8 cellular contexts compared by ENCODE assay signal in genomic region chr12:63103489-63104131, GRCh38. TPM values are rescaled to one million over a fixed set of nuclear protein-coding genes. Genes with fewer than 3 reads are reported as not detected.
A peak's percentile ranks its signal among the peaks of the same experiment; 100 is the strongest.
DNase-seq lines count a peak whose midpoint lies in the region; ATAC-seq, FAIRE-seq and TF ChIP-seq lines count a peak whose summit lies in the region.

No MANE protein-coding gene starts in this region.

- H3K79me2 ChIP-seq in DND-41 (ENCODE audit: insufficient read depth, low read length) (no peaks in the 10 kb centered on the region), KMS-11 (ENCODE audit: insufficient read depth, low read depth) (no peaks in the 10 kb centered on the region), keratinocyte (ENCODE audit: control insufficient read depth, insufficient read depth, low read length) (no peaks in the 10 kb centered on the region)

- no peaks in the 10 kb centered on the region for H3K4me1 Mint-ChIP-seq in activated CD8-positive, alpha-beta T cell treated with anti-CD3 and anti-CD28 coated beads for 36 hours (ENCODE audit: low read depth)
- no peaks in the 10 kb centered on the region for H3K4me1 Mint-ChIP-seq in stimulated activated effector memory CD8-positive, alpha-beta T cell treated with anti-CD3 and anti-CD28 coated beads, Interleukin-12 subunit alpha, Interleukin-12 subunit beta, amount 100 ng/mL, for 72 hours

- H2AFZ ChIP-seq in DND-41 (ENCODE audit: low read depth, low read length) (no peak overlapping the region), KMS-11 (ENCODE audit: low read depth) (no peak overlapping the region), keratinocyte (ENCODE audit: control insufficient read depth, low read length) (no peak overlapping the region)

- H3K27me3 ChIP-seq in DND-41 (ENCODE audit: insufficient read depth, low read length, poor library complexity) (no peaks in the 10 kb centered on the region), KMS-11 (ENCODE audit: insufficient read depth, low read depth) (no peaks in the 10 kb centered on the region), keratinocyte (ENCODE audit: control insufficient read depth, extremely low read depth, insufficient read depth, low read length) (no peaks in the 10 kb centered on the region)

- no peaks in the 10 kb centered on the region for H3K36me3 ChIP-seq in DND-41 (ENCODE audit: insufficient read depth, low read length)
- H3K36me3 ChIP-seq in KMS-11 (ENCODE audit: insufficient read depth), result no peaks in the 10 kb centered on the region
- H3K36me3 ChIP-seq in keratinocyte (ENCODE audit: control insufficient read depth in 2 of 2, extremely low read depth in 1 of 2, insufficient read depth in 2 of 2, low read length in 2 of 2), result no peaks in the 10 kb centered on the region

- H3K36me3 Mint-ChIP-seq in activated CD8-positive, alpha-beta T cell treated with anti-CD3 and anti-CD28 coated beads for 36 hours (ENCODE audit: low read depth), result no peaks in the 10 kb centered on the region
- no peaks in the 10 kb centered on the region for H3K36me3 Mint-ChIP-seq in stimulated activated effector memory CD8-positive, alpha-beta T cell treated with anti-CD3 and anti-CD28 coated beads, Interleukin-12 subunit alpha, Interleukin-12 subunit beta, amount 100 ng/mL, for 72 hours

- H3K4me1 ChIP-seq in DND-41 (ENCODE audit: insufficient read depth, low read length) (peaks cover 3% of the 10 kb centered on the region; the same call in 1 of the 2 replicates), KMS-11 (ENCODE audit: low read depth, poor library complexity, severe bottlenecking) (peaks cover 4% of the 10 kb centered on the region), keratinocyte (ENCODE audit: control insufficient read depth, extremely low read depth, insufficient read depth, low read length) (peaks cover 3% of the 10 kb centered on the region)

- H3K9me1 ChIP-seq in keratinocyte (ENCODE audit: control insufficient read depth, extremely low read depth, insufficient read depth, low read length), result no peaks in the 10 kb centered on the region

- H3K27ac Mint-ChIP-seq in activated CD8-positive, alpha-beta T cell treated with anti-CD3 and anti-CD28 coated beads for 36 hours, result no peak overlapping the region
- H3K27ac Mint-ChIP-seq in stimulated activated effector memory CD8-positive, alpha-beta T cell treated with anti-CD3 and anti-CD28 coated beads, Interleukin-12 subunit alpha, Interleukin-12 subunit beta, amount 100 ng/mL, for 72 hours, result no peak overlapping the region

- peak; percentile 17 for FAIRE-seq in keratinocyte (lab: Jason Lieb, UNC)

- ATAC-seq in DND-41 (ENCODE audit: insufficient read depth, low read depth) (no peak), omental fat pad (ENCODE audit: low FRiP score) (no peak), GM21723 (IDR thresholded peaks at IDR 0.05; ENCODE audit: unreplicated experiment) (no peak)
- no peak for ATAC-seq in activated CD8-positive, alpha-beta T cell treated with anti-CD3 and anti-CD28 coated beads for 36 hours
- ATAC-seq in stimulated activated effector memory CD8-positive, alpha-beta T cell treated with anti-CD3 and anti-CD28 coated beads, Interleukin-12 subunit alpha, Interleukin-12 subunit beta, amount 100 ng/mL, for 72 hours, result no peak

- intact Hi-C loops in activated CD8-positive, alpha-beta T cell treated with anti-CD3 and anti-CD28 coated beads for 36 hours (cut with micrococcal nuclease), result loop anchor here (10.0 kb wide), 1 partner anchor 171 kb away; no protein-coding TSS in a partner anchor

- H3K4me3 Mint-ChIP-seq in activated CD8-positive, alpha-beta T cell treated with anti-CD3 and anti-CD28 coated beads for 36 hours, result no peak overlapping the region
- H3K4me3 Mint-ChIP-seq in stimulated activated effector memory CD8-positive, alpha-beta T cell treated with anti-CD3 and anti-CD28 coated beads, Interleukin-12 subunit alpha, Interleukin-12 subunit beta, amount 100 ng/mL, for 72 hours, result no peak overlapping the region

- CTCF ChIA-PET in activated CD8-positive, alpha-beta T cell treated with anti-CD3 and anti-CD28 coated beads for 36 hours (lab: Charles Lee), result interaction anchor here (0.6 to 1.8 kb wide), 5 partner anchors 9 to 1155 kb away, joined by 3 to 5 read pairs (median 4); partner anchors contain the start of gene AVPR1A

- H3K4me3 ChIP-seq in DND-41 (ENCODE audit: low read depth in 1 of 2, low read length in 2 of 2) (no peak overlapping the region), KMS-11 (IDR thresholded peaks at IDR 0.05; ENCODE audit: insufficient read depth, low read depth, low read length) (no peak overlapping the region), keratinocyte (ENCODE audit: control insufficient read depth in 2 of 3, extremely low read depth in 1 of 3, insufficient read depth in 2 of 3, low read depth in 1 of 3, low read length in 3 of 3) (no peak overlapping the region)

- TF ChIP-seq CTCF in DND-41 (IDR thresholded peaks at IDR 0.05; ENCODE audit: borderline replicate concordance, extremely low read depth, low read length, poor library complexity, severe bottlenecking), result peak; percentile 91
- peak; percentile 98 for TF ChIP-seq CTCF in KMS-11 (conservative IDR thresholded peaks at IDR 0.05; ENCODE audit: low read depth, low read length)
- peak; percentile 90 for TF ChIP-seq CTCF in activated CD8-positive, alpha-beta T cell treated with anti-CD3 and anti-CD28 coated beads for 36 hours (IDR thresholded peaks at IDR 0.05)
- peak in 2 of 3 experiments; percentile 60 to 66 for TF ChIP-seq CTCF in keratinocyte (optimal IDR thresholded peaks at IDR 0.05 in 1 of 3, IDR thresholded peaks at IDR 0.05 in 1 of 3, conservative IDR thresholded peaks at IDR 0.05 in 1 of 3; ENCODE audit: extremely low read depth in 1 of 3, insufficient read depth in 2 of 3, low read length in 3 of 3)
- TF ChIP-seq CTCF in omental fat pad (IDR thresholded peaks at IDR 0.05), result no peak

- no peaks in the 10 kb centered on the region for H3K9me3 Mint-ChIP-seq in activated CD8-positive, alpha-beta T cell treated with anti-CD3 and anti-CD28 coated beads for 36 hours
- no peaks in the 10 kb centered on the region for H3K9me3 Mint-ChIP-seq in stimulated activated effector memory CD8-positive, alpha-beta T cell treated with anti-CD3 and anti-CD28 coated beads, Interleukin-12 subunit alpha, Interleukin-12 subunit beta, amount 100 ng/mL, for 72 hours

- H3K9ac ChIP-seq in DND-41 (ENCODE audit: low read depth, low read length), result no peak overlapping the region
- no peak overlapping the region for H3K9ac ChIP-seq in KMS-11
- H3K9ac ChIP-seq in keratinocyte (ENCODE audit: control insufficient read depth, extremely low read depth, insufficient read depth, low read length), result no peak overlapping the region

- POLR2A ChIA-PET in activated CD8-positive, alpha-beta T cell treated with anti-CD3 and anti-CD28 coated beads for 36 hours (lab: Charles Lee), result no interaction called here

- peak; percentile 8 for DNase-seq in A172 (ENCODE audit: low spot score)
- DNase-seq in DND-41, result peak; percentile 15
- peak; percentile 6 for DNase-seq in activated CD8-positive, alpha-beta T cell treated with anti-CD3 and anti-CD28 coated beads for 36 hours
- no peak for DNase-seq in keratinocyte (ENCODE audit: low read depth, low spot score)
- no peak for DNase-seq in omental fat pad (ENCODE audit: low spot score)
- DNase-seq in stimulated activated effector memory CD8-positive, alpha-beta T cell treated with anti-CD3 and anti-CD28 coated beads, Interleukin-12 subunit alpha, Interleukin-12 subunit beta, amount 100 ng/mL, for 72 hours (ENCODE audit: low spot score in 2 of 2), result no peak

- no peaks in the 10 kb centered on the region for H3K27me3 Mint-ChIP-seq in activated CD8-positive, alpha-beta T cell treated with anti-CD3 and anti-CD28 coated beads for 36 hours

- H3K9me3 ChIP-seq in DND-41 (ENCODE audit: insufficient read depth, low read length, severe bottlenecking) (no peaks in the 10 kb centered on the region), keratinocyte (ENCODE audit: control insufficient read depth, low read depth, low read length) (no peaks in the 10 kb centered on the region)

- dilution Hi-C loops in keratinocyte (cut with MboI; ENCODE audit: extremely low pct_ligation_motif_present, low sequenced_read_pairs), result no loop called here

- H3K27ac ChIP-seq in DND-41 (ENCODE audit: low read length), result no peak overlapping the region
- no peak overlapping the region for H3K27ac ChIP-seq in KMS-11
- no peak overlapping the region for H3K27ac ChIP-seq in keratinocyte (ENCODE audit: control insufficient read depth, insufficient read depth, low read length)

- H4K20me1 ChIP-seq in DND-41 (ENCODE audit: insufficient read depth, low read length), result no peaks in the 10 kb centered on the region
- H4K20me1 ChIP-seq in KMS-11 (ENCODE audit: insufficient read depth), result no peaks in the 10 kb centered on the region
- H4K20me1 ChIP-seq in keratinocyte (ENCODE audit: control insufficient read depth, extremely low read depth, insufficient read depth, low read length), result no peaks in the 10 kb centered on the region

- no peak overlapping the region for H3K4me2 ChIP-seq in DND-41 (ENCODE audit: insufficient read depth, low read length)
- H3K4me2 ChIP-seq in KMS-11, result no peak overlapping the region
- no peak overlapping the region for H3K4me2 ChIP-seq in keratinocyte (ENCODE audit: control insufficient read depth, extremely low read depth, insufficient read depth, low read depth, low read length)

RNA-seq across cellular contexts. Expression of gene AVPR1A, which starts 47.4 kb away (rescaled TPM):
- 0.07 TPM in 1 of 2 replicates, not detected in the other for total RNA-seq in A172 (2014; rRNA removed; shearing (Covaris generic))
- not detected for total RNA-seq in activated CD8-positive, alpha-beta T cell treated with anti-CD3 and anti-CD28 coated beads for 36 hours
- polyA plus RNA-seq in keratinocyte, result not detected in 3 replicates
- polyA plus RNA-seq in keratinocyte (2011; ENCODE audit: low read depth), result not detected
- not detected in 2 replicates for polyA plus RNA-seq in keratinocyte (2011; cell fraction: cytosol; rRNA removed)
- not detected in 2 replicates for polyA plus RNA-seq in keratinocyte (2011; cell fraction: nucleus; rRNA removed)
- not detected in 2 replicates for polyA plus RNA-seq in keratinocyte (2012; ENCODE audit: low replicate concordance)
- polyA minus RNA-seq in keratinocyte, result not detected in 3 replicates
- not detected for polyA minus RNA-seq in keratinocyte (2011; cell fraction: cytosol; rRNA and poly(A)+ RNA removed)
- polyA minus RNA-seq in keratinocyte (2011; cell fraction: nucleus; rRNA and poly(A)+ RNA removed), result not detected in 2 replicates
- 10 to 100 TPM; 24.4 to 59.0 (median 41.0) TPM for total RNA-seq in omental fat pad

Comparison
In these comparisons a context has a peak if more than half of its experiments do, and no peak if none do; other contexts are left out.
1. DNase-seq: peak in A172 (single experiment), DND-41 (single experiment) and activated CD8-positive, alpha-beta T cell treated with anti-CD3 and anti-CD28 coated beads for 36 hours (single experiment); none in keratinocyte (single experiment), omental fat pad (single experiment) and stimulated activated effector memory CD8-positive, alpha-beta T cell treated with anti-CD3 and anti-CD28 coated beads, Interleukin-12 subunit alpha, Interleukin-12 subunit beta, amount 100 ng/mL, for 72 hours (0 of 2).
2. CTCF ChIP-seq: peak in DND-41 (single experiment), KMS-11 (single experiment), activated CD8-positive, alpha-beta T cell treated with anti-CD3 and anti-CD28 coated beads for 36 hours (single experiment) and keratinocyte (2 of 3); none in omental fat pad (0 of 3).
3. RNA of gene AVPR1A, which starts 47.4 kb away (total RNA-seq): 24.4 to 59.0 TPM in omental fat pad; not detected in activated CD8-positive, alpha-beta T cell treated with anti-CD3 and anti-CD28 coated beads for 36 hours and 0.07 TPM in A172; every median in the first group is over 10 times any median in the second.